34 cellular contexts compared by ENCODE assay signal in the genomic region with DNA sequence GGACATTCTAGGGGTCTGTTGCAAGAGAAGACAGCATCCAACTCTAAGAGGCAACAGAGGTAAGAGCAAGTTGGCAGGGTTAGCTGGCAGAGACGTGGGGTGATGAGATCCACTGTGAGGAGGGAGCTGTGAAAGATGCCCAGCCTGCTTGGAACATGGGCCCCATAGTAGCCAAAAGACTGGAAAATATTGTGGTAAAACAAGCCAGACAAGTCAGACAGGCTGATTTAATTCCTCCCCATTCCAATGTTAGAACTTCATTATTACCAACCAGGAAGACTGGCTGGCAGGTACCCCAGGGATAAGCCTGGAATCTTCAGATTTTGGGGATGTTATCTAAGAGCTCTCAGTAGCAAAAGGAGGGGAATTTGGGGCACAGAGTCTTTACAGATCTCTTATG.
"Had no signal": no experiment of that assay in that cellular context is flagged by ENCODE, and none has a peak within 500 bp of the region (broad histone marks: within the 10 kb centered on the region; RNA-seq: fewer than 3 reads in every experiment).

No MANE protein-coding gene starts in this region.

- H3K27me3 ChIP-seq: adrenal gland, body of pancreas, cardiac muscle cell, colonic mucosa, esophagus muscularis mucosa, foreskin keratinocyte, gastrocnemius medialis, heart left ventricle had no signal

- H3K4me1 ChIP-seq: adrenal gland, body of pancreas, colonic mucosa, esophagus muscularis mucosa, foreskin keratinocyte had no signal

- ATAC-seq: activated CD4-positive, alpha-beta T cell treated with anti-CD3 and anti-CD28 coated beads for 36 hours; activated CD8-positive, alpha-beta memory T cell treated with anti-CD3 and anti-CD28 coated beads, Interleukin-2, amount 10 ng/mL, durations not matched to agents 7 days and 5 days; activated CD8-positive, alpha-beta T cell treated with anti-CD3 and anti-CD28 coated beads, Interleukin-2, amount 10 ng/mL, durations not matched to agents 7 days and 5 days; activated naive CD8-positive, alpha-beta T cell treated with anti-CD3 and anti-CD28 coated beads, Interleukin-2, amount 50 U/mL, for 24 hours; body of pancreas; foreskin keratinocyte; gastrocnemius medialis; heart left ventricle had no signal

- H3K27ac Mint-ChIP-seq: activated CD4-positive, alpha-beta memory T cell treated with anti-CD3 and anti-CD28 coated beads for 36 hours; activated CD4-positive, alpha-beta T cell treated with anti-CD3 and anti-CD28 coated beads for 36 hours; activated CD4-positive, alpha-beta T cell treated with anti-CD3 and anti-CD28 coated beads, Interleukin-2, amount 10 ng/mL, durations not matched to agents 24 days and 14 days; activated CD8-positive, alpha-beta memory T cell treated with anti-CD3 and anti-CD28 coated beads, Interleukin-2, amount 10 ng/mL, durations not matched to agents 7 days and 5 days; activated CD8-positive, alpha-beta T cell treated with anti-CD3 and anti-CD28 coated beads, Interleukin-2, amount 10 ng/mL, durations not matched to agents 7 days and 5 days; activated naive CD4-positive, alpha-beta T cell treated with anti-CD3 and anti-CD28 coated beads for 36 hours; activated naive CD4-positive, alpha-beta T cell treated with anti-CD3 and anti-CD28 coated beads, Interleukin-2, amount 50 U/mL, for 24 hours; activated naive CD8-positive, alpha-beta T cell treated with anti-CD3 and anti-CD28 coated beads for 36 hours; activated naive CD8-positive, alpha-beta T cell treated with anti-CD3 and anti-CD28 coated beads, Interleukin-2, amount 50 U/mL, for 24 hours; activated T-helper 1 cell treated with anti-CD3 and anti-CD28 coated beads, Interleukin-12 subunit alpha, Interleukin-12 subunit beta, Interleukin-2, Interleukin-4 antibody, amounts not matched to agents 30 ng/mL and 10 ng/mL and 1 ng/mL, durations not matched to agents 14 hours and 24 hours and 36 hours; activated T-helper 2 cell treated with anti-CD3 and anti-CD28 coated beads, Interferon-gamma antibody, Interleukin-2, Interleukin-4, amounts not matched to agents 10 μg/mL and 5 μg/mL and 100 μg/mL, durations not matched to agents 14 hours and 24 hours and 36 hours had no signal

- H3K27ac ChIP-seq: adrenal gland, body of pancreas, cardiac muscle cell, colonic mucosa, esophagus muscularis mucosa, foreskin keratinocyte, gastrocnemius medialis, heart left ventricle had no signal

- H3K9me3 ChIP-seq: adrenal gland, body of pancreas, colonic mucosa, esophagus muscularis mucosa, gastrocnemius medialis, heart left ventricle had no signal

- DNase-seq: activated CD4-positive, alpha-beta memory T cell treated with anti-CD3 and anti-CD28 coated beads for 36 hours; activated CD4-positive, alpha-beta T cell treated with anti-CD3 and anti-CD28 coated beads for 36 hours; activated CD4-positive, alpha-beta T cell treated with anti-CD3 and anti-CD28 coated beads, Interleukin-2, amount 10 ng/mL, durations not matched to agents 24 days and 14 days; activated CD4-positive, CD25-positive, alpha-beta regulatory T cell; activated CD4-positive, CD25-positive, alpha-beta regulatory T cell treated with anti-CD3 and anti-CD28 coated beads, Interleukin-2, amount 50 U/mL, for 72 hours; activated CD8-positive, alpha-beta memory T cell treated with anti-CD3 and anti-CD28 coated beads, Interleukin-2, amount 10 ng/mL, durations not matched to agents 7 days and 5 days; activated CD8-positive, alpha-beta memory T cell treated with anti-CD3 and anti-CD28 coated beads, Interleukin-2, amount 50 U/mL, for 4 hours; activated CD8-positive, alpha-beta T cell treated with anti-CD3 and anti-CD28 coated beads, Interleukin-2, amount 10 ng/mL, durations not matched to agents 7 days and 5 days; activated effector memory CD4-positive, alpha-beta T cell treated with anti-CD3 and anti-CD28 coated beads, Interleukin-2, amount 50 U/mL, for 16 hours; activated naive CD4-positive, alpha-beta T cell treated with anti-CD3 and anti-CD28 coated beads for 36 hours; activated naive CD8-positive, alpha-beta T cell treated with anti-CD3 and anti-CD28 coated beads for 36 hours; activated naive CD8-positive, alpha-beta T cell treated with anti-CD3 and anti-CD28 coated beads, Interleukin-2, amount 50 U/mL, for 24 hours; activated T-cell treated with anti-CD3 and anti-CD28 coated beads, Interleukin-2, amount 50 U/mL, for 1 hour; activated T-cell treated with anti-CD3 and anti-CD28 coated beads, Interleukin-2, amount 50 U/mL, for 48 hours; adrenal gland; amygdala; aorta; body of pancreas; central memory CD4-positive, alpha-beta T cell; cerebellar nuclear complex; colonic mucosa; effector CD8-positive, alpha-beta T cell; erythroblast; foreskin keratinocyte; gastrocnemius medialis; glutamatergic neuron; heart left ventricle; T-helper 1 cell; T-helper 2 cell had no signal

- H3K9me3 Mint-ChIP-seq: activated CD4-positive, alpha-beta memory T cell treated with anti-CD3 and anti-CD28 coated beads for 36 hours; activated CD4-positive, alpha-beta T cell treated with anti-CD3 and anti-CD28 coated beads, Interleukin-2, amount 10 ng/mL, durations not matched to agents 24 days and 14 days; activated naive CD4-positive, alpha-beta T cell treated with anti-CD3 and anti-CD28 coated beads for 36 hours; activated naive CD4-positive, alpha-beta T cell treated with anti-CD3 and anti-CD28 coated beads, Interleukin-2, amount 50 U/mL, for 24 hours; activated naive CD8-positive, alpha-beta T cell treated with anti-CD3 and anti-CD28 coated beads for 36 hours; activated naive CD8-positive, alpha-beta T cell treated with anti-CD3 and anti-CD28 coated beads, Interleukin-2, amount 50 U/mL, for 24 hours; activated T-helper 1 cell treated with anti-CD3 and anti-CD28 coated beads, Interleukin-12 subunit alpha, Interleukin-12 subunit beta, Interleukin-2, Interleukin-4 antibody, amounts not matched to agents 30 ng/mL and 10 ng/mL and 1 ng/mL, durations not matched to agents 14 hours and 24 hours and 36 hours; activated T-helper 2 cell treated with anti-CD3 and anti-CD28 coated beads, Interferon-gamma antibody, Interleukin-2, Interleukin-4, amounts not matched to agents 10 μg/mL and 5 μg/mL and 100 μg/mL, durations not matched to agents 14 hours and 24 hours and 36 hours had no signal

- H3K36me3 Mint-ChIP-seq: activated CD4-positive, alpha-beta memory T cell treated with anti-CD3 and anti-CD28 coated beads for 36 hours; activated CD8-positive, alpha-beta memory T cell treated with anti-CD3 and anti-CD28 coated beads, Interleukin-2, amount 10 ng/mL, durations not matched to agents 7 days and 5 days; activated naive CD4-positive, alpha-beta T cell treated with anti-CD3 and anti-CD28 coated beads, Interleukin-2, amount 50 U/mL, for 24 hours; activated naive CD8-positive, alpha-beta T cell treated with anti-CD3 and anti-CD28 coated beads for 36 hours had no signal

- H3K4me1 Mint-ChIP-seq: activated CD4-positive, alpha-beta T cell treated with anti-CD3 and anti-CD28 coated beads for 36 hours; activated CD4-positive, alpha-beta T cell treated with anti-CD3 and anti-CD28 coated beads, Interleukin-2, amount 10 ng/mL, durations not matched to agents 24 days and 14 days; activated CD8-positive, alpha-beta memory T cell treated with anti-CD3 and anti-CD28 coated beads, Interleukin-2, amount 10 ng/mL, durations not matched to agents 7 days and 5 days; activated naive CD4-positive, alpha-beta T cell treated with anti-CD3 and anti-CD28 coated beads, Interleukin-2, amount 50 U/mL, for 24 hours; activated naive CD8-positive, alpha-beta T cell treated with anti-CD3 and anti-CD28 coated beads for 36 hours; activated naive CD8-positive, alpha-beta T cell treated with anti-CD3 and anti-CD28 coated beads, Interleukin-2, amount 50 U/mL, for 24 hours had no signal

- H3K4me3 Mint-ChIP-seq: activated CD4-positive, alpha-beta memory T cell treated with anti-CD3 and anti-CD28 coated beads for 36 hours; activated CD4-positive, alpha-beta T cell treated with anti-CD3 and anti-CD28 coated beads for 36 hours; activated CD4-positive, alpha-beta T cell treated with anti-CD3 and anti-CD28 coated beads, Interleukin-2, amount 10 ng/mL, durations not matched to agents 24 days and 14 days; activated CD8-positive, alpha-beta memory T cell treated with anti-CD3 and anti-CD28 coated beads, Interleukin-2, amount 10 ng/mL, durations not matched to agents 7 days and 5 days; activated CD8-positive, alpha-beta T cell treated with anti-CD3 and anti-CD28 coated beads, Interleukin-2, amount 10 ng/mL, durations not matched to agents 7 days and 5 days; activated naive CD4-positive, alpha-beta T cell treated with anti-CD3 and anti-CD28 coated beads for 36 hours; activated naive CD4-positive, alpha-beta T cell treated with anti-CD3 and anti-CD28 coated beads, Interleukin-2, amount 50 U/mL, for 24 hours; activated naive CD8-positive, alpha-beta T cell treated with anti-CD3 and anti-CD28 coated beads for 36 hours; activated naive CD8-positive, alpha-beta T cell treated with anti-CD3 and anti-CD28 coated beads, Interleukin-2, amount 50 U/mL, for 24 hours; activated T-helper 1 cell treated with anti-CD3 and anti-CD28 coated beads, Interleukin-12 subunit alpha, Interleukin-12 subunit beta, Interleukin-2, Interleukin-4 antibody, amounts not matched to agents 30 ng/mL and 10 ng/mL and 1 ng/mL, durations not matched to agents 14 hours and 24 hours and 36 hours had no signal

- H3K4me3 ChIP-seq: adrenal gland, body of pancreas, cardiac muscle cell, colonic mucosa, esophagus muscularis mucosa, gastrocnemius medialis, heart left ventricle had no signal

- H3K36me3 ChIP-seq: adrenal gland, cardiac muscle cell, colonic mucosa, esophagus muscularis mucosa, gastrocnemius medialis, heart left ventricle had no signal
